Comparison of ENCODE assay signal across 11 cellular contexts in genomic region chr2:218566296-218566695, GRCh38. TPM values are rescaled to one million over a fixed set of nuclear protein-coding genes. Genes with fewer than 3 reads are reported as not detected.
DNase-seq lines count a peak whose midpoint lies in the region; ATAC-seq and TF ChIP-seq lines count a peak whose summit lies in the region.
"Had no signal": no experiment of that assay in that cellular context is flagged by ENCODE, and none has a peak within 500 bp of the region (broad histone marks: within the 10 kb centered on the region; RNA-seq: fewer than 3 reads in every experiment).

No MANE protein-coding gene starts in this region.

- TF ChIP-seq CTCF in MCF 10A (IDR thresholded peaks at IDR 0.05; ENCODE audit: unreplicated experiment) = no peak
- TF ChIP-seq CTCF in breast epithelium (IDR thresholded peaks at IDR 0.05) = no peak
- no peak for TF ChIP-seq CTCF in OCI-LY7 (conservative IDR thresholded peaks at IDR 0.05; ENCODE audit: low read length)
- TF ChIP-seq CTCF in tibial nerve (IDR thresholded peaks at IDR 0.05) = no peak
- TF ChIP-seq CTCF in esophagus squamous epithelium (IDR thresholded peaks at IDR 0.05) = no peak

- DNase-seq in MCF 10A (ENCODE audit: unreplicated experiment) (no peak), breast epithelium (ENCODE audit: low spot score in 2 of 2) (no peak), OCI-LY7 (ENCODE audit: low spot score) (no peak), tibial nerve (ENCODE audit: low spot score in 2 of 2) (no peak), NCI-H2081 (lab: John Stamatoyannopoulos, UW) (no peak), esophagus squamous epithelium (lab: John Stamatoyannopoulos, UW) (no peak)
- DNase-seq in effector memory CD8-positive, alpha-beta T cell = no peak
- DNase-seq: adrenal gland, C1 segment of cervical spinal cord, NCI-H146 had no signal

- BruUV-seq in MCF 10A (replicated peaks; lab: Mats Ljungman, UMichigan) = no TSS peak
- no TSS peak for BruUV-seq in OCI-LY7 (replicated peaks; lab: Mats Ljungman, UMichigan)

- TF ChIP-seq POLR2A in breast epithelium (IDR thresholded peaks at IDR 0.05) (no peak), tibial nerve (IDR thresholded peaks at IDR 0.05) (no peak), esophagus squamous epithelium (IDR thresholded peaks at IDR 0.05) (no peak)

- H2AFZ ChIP-seq in OCI-LY7 (ENCODE audit: low read length) = no peak overlapping the region

- peaks cover 79% of the 10 kb centered on the region for H3K79me2 ChIP-seq in OCI-LY7 (ENCODE audit: insufficient read depth, low read depth, low read length)

- peak overlapping the region; percentile 86 for H3K27ac Mint-ChIP-seq in MCF 10A (ENCODE audit: low read depth, unreplicated experiment)
- peak overlapping the region; percentile 59 to 94 for H3K27ac Mint-ChIP-seq in effector memory CD8-positive, alpha-beta T cell

- H4K20me1 ChIP-seq in OCI-LY7 (ENCODE audit: insufficient read depth, low read length) = peaks cover 38% of the 10 kb centered on the region

- no peaks in the 10 kb centered on the region for H3K9me3 Mint-ChIP-seq in MCF 10A (ENCODE audit: unreplicated experiment)
- H3K9me3 Mint-ChIP-seq in effector memory CD8-positive, alpha-beta T cell = no peaks in the 10 kb centered on the region

- ATAC-seq in effector memory CD8-positive, alpha-beta T cell (replicated peaks) = no peak
- no peak for ATAC-seq in HG03159 (IDR thresholded peaks at IDR 0.05; ENCODE audit: unreplicated experiment)

- H3K4me1 Mint-ChIP-seq in MCF 10A (ENCODE audit: insufficient read depth, unreplicated experiment) = peaks cover 39% of the 10 kb centered on the region
- H3K4me1 Mint-ChIP-seq in effector memory CD8-positive, alpha-beta T cell (ENCODE audit: low read depth in 2 of 2) = peaks cover 41 to 43% of the 10 kb centered on the region in 2 donors

- H3K27ac ChIP-seq in breast epithelium (peak overlapping the region in 1 of 2 donors; percentile 97), OCI-LY7 (ENCODE audit: low read depth, low read length, poor library complexity, severe bottlenecking) (no peak overlapping the region), tibial nerve (peak overlapping the region in 3 of 4 donors; percentile 8 to 99 (median 98)), esophagus squamous epithelium (peak overlapping the region in 1 of 4 donors; percentile 98)

- intact Hi-C loops in MCF 10A (cut with micrococcal nuclease) = no loop called here
- intact Hi-C loops in breast epithelium (cut with DNase I; ENCODE audit: low total_unique reads) = no loop called here
- intact Hi-C loops in OCI-LY7 (cut with micrococcal nuclease; ENCODE audit: unreplicated experiment) = loop anchor here (5.0 kb wide), 2 partner anchors 91 to 349 kb away; partner anchors contain the start of genes ARPC2, BCS1L and ZNF142
- intact Hi-C loops in esophagus squamous epithelium (cut with DNase I) = no loop called here

- H3K9me3 ChIP-seq in breast epithelium (no peaks in the 10 kb centered on the region), OCI-LY7 (ENCODE audit: low read length) (no peaks in the 10 kb centered on the region), tibial nerve (no peaks in the 10 kb centered on the region), esophagus squamous epithelium (no peaks in the 10 kb centered on the region)
- H3K9me3 ChIP-seq: adrenal gland had no signal

- H3K4me3 ChIP-seq in breast epithelium (no peak overlapping the region), OCI-LY7 (ENCODE audit: low read depth, low read length, poor library complexity, severe bottlenecking) (peak overlapping the region; percentile 93), tibial nerve (no peak overlapping the region), esophagus squamous epithelium (no peak overlapping the region)

- CTCF ChIA-PET in MCF 10A (lab: Yijun Ruan, JAX) (interaction anchor here (1.1 kb wide), 1 partner anchor 93 kb away, joined by 4 read pairs; no protein-coding TSS in a partner anchor), OCI-LY7 (lab: Charles Lee; ENCODE audit: unreplicated experiment) (no interaction called here)

- H3K4me2 ChIP-seq in OCI-LY7 (ENCODE audit: low read length) = peak overlapping the region; percentile 91

- no peaks in the 10 kb centered on the region for H3K9me2 ChIP-seq in OCI-LY7 (ENCODE audit: insufficient read depth, low read length)

- no peak for TF ChIP-seq EP300 in tibial nerve (IDR thresholded peaks at IDR 0.05)

- no peaks in the 10 kb centered on the region for H3K36me3 ChIP-seq in breast epithelium
- peaks cover 70% of the 10 kb centered on the region for H3K36me3 ChIP-seq in OCI-LY7 (ENCODE audit: insufficient read depth, low read length)
- H3K36me3 ChIP-seq in tibial nerve = peaks cover 0 to 15% (median 0%) of the 10 kb centered on the region in 3 donors
- peaks cover 0 to 29% (median 0%) of the 10 kb centered on the region in 3 donors for H3K36me3 ChIP-seq in esophagus squamous epithelium
- H3K36me3 ChIP-seq: adrenal gland had no signal

- 78 to 91% methylated on average over 1 of the region's 1 CpG for WGBS in tibial nerve, 2 donors
- 69 to 76% methylated on average over 1 of the region's 1 CpG for WGBS in esophagus squamous epithelium, 2 donors

- peak overlapping the region; percentile 92 for H3K4me3 Mint-ChIP-seq in MCF 10A (ENCODE audit: unreplicated experiment)
- H3K4me3 Mint-ChIP-seq in effector memory CD8-positive, alpha-beta T cell = peak overlapping the region; percentile 89 to 94

- H3K27me3 Mint-ChIP-seq in MCF 10A (ENCODE audit: insufficient read depth, unreplicated experiment) = no peaks in the 10 kb centered on the region
- H3K27me3 Mint-ChIP-seq in effector memory CD8-positive, alpha-beta T cell = no peaks in the 10 kb centered on the region

- H3K27me3 ChIP-seq in breast epithelium (no peaks in the 10 kb centered on the region), tibial nerve (no peaks in the 10 kb centered on the region), esophagus squamous epithelium (no peaks in the 10 kb centered on the region)
- H3K27me3 ChIP-seq: adrenal gland had no signal

- POLR2A ChIA-PET in MCF 10A (lab: Yijun Ruan, JAX) = interaction anchor here (1.0 to 2.2 kb wide), 2 partner anchors 41 to 169 kb away, joined by 3 to 9 read pairs; partner anchors contain the start of gene PLCD4
- POLR2A ChIA-PET in OCI-LY7 (lab: Charles Lee) = interaction anchor here (0.6 to 1.4 kb wide), 2 partner anchors 67 to 89 kb away, joined by 3 to 4 read pairs; no protein-coding TSS in a partner anchor

- H3K4me1 ChIP-seq in breast epithelium (peaks cover 0 to 19% of the 10 kb centered on the region in 2 donors), OCI-LY7 (ENCODE audit: insufficient read depth, low read length, poor library complexity, severe bottlenecking) (peaks cover 30% of the 10 kb centered on the region), tibial nerve (peaks cover 0 to 46% (median 28%) of the 10 kb centered on the region in 4 donors), esophagus squamous epithelium (peaks cover 8 to 51% (median 24%) of the 10 kb centered on the region in 3 donors)

- H3K36me3 Mint-ChIP-seq in MCF 10A (ENCODE audit: insufficient read depth, unreplicated experiment) = peaks cover 26% of the 10 kb centered on the region
- H3K36me3 Mint-ChIP-seq in effector memory CD8-positive, alpha-beta T cell (ENCODE audit: insufficient read depth) = peaks cover 38% of the 10 kb centered on the region

RNA-seq across cellular contexts. Expression of gene USP37, which starts 1.9 kb away (rescaled TPM):
- total RNA-seq in MCF 10A (2022) (11.6 and 16.4 TPM in 2 replicates), breast epithelium (10 to 100 TPM in 2 of 3 donors, 1 to 10 TPM in 1; 6.9 to 24.6 (median 14.4) TPM), OCI-LY7 (2022) (32.4 and 33.0 TPM in 2 replicates), tibial nerve (10 to 100 TPM; 14.0 to 40.8 (median 19.9) TPM), esophagus squamous epithelium (10 to 100 TPM in 1 of 4 donors, 1 to 10 TPM in 3; 6.0 to 10.9 (median 7.8) TPM)
- total RNA-seq in OCI-LY7 (2014; rRNA removed; shearing (Covaris generic)) = 23.3 and 31.4 TPM in 2 replicates

RNA-seq across cellular contexts. Expression of gene CNOT9, which starts 2.3 kb away (rescaled TPM):
- total RNA-seq in MCF 10A (2022) (64.9 and 66.1 TPM in 2 replicates), breast epithelium (10 to 100 TPM; 30.6 to 55.6 (median 44.9) TPM), OCI-LY7 (2022) (92.2 and 94.2 TPM in 2 replicates), tibial nerve (10 to 100 TPM; 34.2 to 66.4 (median 39.7) TPM), esophagus squamous epithelium (10 to 100 TPM; 30.4 to 58.3 (median 40.0) TPM)
- total RNA-seq in OCI-LY7 (2014; rRNA removed; shearing (Covaris generic)) = 67.8 and 71.6 TPM in 2 replicates

RNA-seq across cellular contexts. Expression of gene PLCD4, which starts 41.4 kb away (rescaled TPM):
- total RNA-seq in MCF 10A (2022) (0.40 and 0.86 TPM in 2 replicates), breast epithelium (1 to 10 TPM; 1.8 to 8.0 (median 2.6) TPM), OCI-LY7 (2022) (0.48 TPM in 1 of 2 replicates, not detected in the other), tibial nerve (10 to 100 TPM in 3 of 4 donors, 1 to 10 TPM in 1; 9.2 to 20.1 (median 13.4) TPM), esophagus squamous epithelium (1 to 10 TPM; 2.7 to 7.1 (median 4.0) TPM)
- 0.25 and 1.2 TPM in 2 replicates for total RNA-seq in OCI-LY7 (2014; rRNA removed; shearing (Covaris generic))
